In genomic region chr17:37770631-37771518, GRCh38 we compare ENCODE assay signal across 9 cellular contexts. TPM values are rescaled to one million over a fixed set of nuclear protein-coding genes. Genes with fewer than 3 reads are reported as not detected.
DNase-seq lines count a peak whose midpoint lies in the region; ATAC-seq and TF ChIP-seq lines count a peak whose summit lies in the region.
"Had no signal": no experiment of that assay in that cellular context is flagged by ENCODE, and none has a peak within 500 bp of the region (broad histone marks: within the 10 kb centered on the region; RNA-seq: fewer than 3 reads in every experiment).

No MANE protein-coding gene starts in this region.

- ATAC-seq in lower lobe of right lung (peak; percentile 84 to 86), HG03378 (IDR thresholded peaks at IDR 0.05; ENCODE audit: unreplicated experiment) (no peak), HG03460 (IDR thresholded peaks at IDR 0.05; ENCODE audit: unreplicated experiment) (no peak)

- no peaks in the 10 kb centered on the region for H3K27me3 ChIP-seq in lower lobe of right lung (ENCODE audit: low read depth)

- H3K36me3 ChIP-seq in lower lobe of right lung, result no peaks in the 10 kb centered on the region

- H3K27ac ChIP-seq in lower lobe of right lung, result no peak overlapping the region

- H3K4me3 ChIP-seq in lower lobe of right lung, result no peak overlapping the region

- H3K4me1 ChIP-seq in lower lobe of right lung, result no peaks in the 10 kb centered on the region

- TF ChIP-seq CTCF in chondrocyte (IDR thresholded peaks at IDR 0.05), result peak; percentile 87
- peak; percentile 63 for TF ChIP-seq CTCF in lower lobe of right lung (IDR thresholded peaks at IDR 0.05)

- H3K4me1 Mint-ChIP-seq in chondrocyte (ENCODE audit: low read depth), result peaks cover 12% of the 10 kb centered on the region

- DNase-seq in Daoy (ENCODE audit: low read depth) (peak; percentile 64), LHCN-M2 (ENCODE audit: low read depth) (peak; percentile 37), SHP77 treated with DMSO at 0.1 percent for 48 hours (lab: John Stamatoyannopoulos, UW) (peak; percentile 2), chondrocyte (ENCODE audit: low spot score) (no peak), lower lobe of right lung (peak; percentile 75), ureter (ENCODE audit: low spot score) (peak; percentile 48)
- DNase-seq: naive B cell had no signal

- no peaks in the 10 kb centered on the region for H3K9me3 Mint-ChIP-seq in chondrocyte (ENCODE audit: low read depth)
- H3K9me3 Mint-ChIP-seq: naive B cell had no signal

- H3K9me3 ChIP-seq in lower lobe of right lung, result no peaks in the 10 kb centered on the region

- H3K4me3 Mint-ChIP-seq in chondrocyte (ENCODE audit: unreplicated experiment), result no peak overlapping the region
- H3K4me3 Mint-ChIP-seq: naive B cell had no signal

- H3K27me3 Mint-ChIP-seq in chondrocyte (ENCODE audit: low read depth), result no peaks in the 10 kb centered on the region

- H3K36me3 Mint-ChIP-seq in chondrocyte (ENCODE audit: low read depth), result no peaks in the 10 kb centered on the region
- H3K36me3 Mint-ChIP-seq: naive B cell had no signal

- H3K27ac Mint-ChIP-seq in chondrocyte (ENCODE audit: unreplicated experiment), result no peak overlapping the region
- H3K27ac Mint-ChIP-seq: naive B cell had no signal

- intact Hi-C loops in lower lobe of right lung (cut with DNase I), result no loop called here

RNA-seq across cellular contexts. Expression of gene HNF1B, which starts 26.0 kb away (rescaled TPM):
- total RNA-seq in Daoy (2014; rRNA removed; shearing (Covaris generic)), result not detected in 2 replicates
- total RNA-seq in LHCN-M2 (2014; rRNA removed), result not detected in 2 replicates
- not detected for polyA plus RNA-seq in LHCN-M2 (2012)
- total RNA-seq in chondrocyte, result 3.6 to 10.5 TPM (median 10.1 TPM) in 3 replicates
- 15.2 TPM for total RNA-seq in lower lobe of right lung
- 31.5 TPM for total RNA-seq in ureter

Comparison
In these comparisons a context has a peak if more than half of its experiments do, and no peak if none do; other contexts are left out.
1. ATAC-seq: peak in lower lobe of right lung (2 of 2); none in HG03378 (single experiment) and HG03460 (single experiment).